Comparison of ENCODE assay signal across 17 cellular contexts in the genomic region with DNA sequence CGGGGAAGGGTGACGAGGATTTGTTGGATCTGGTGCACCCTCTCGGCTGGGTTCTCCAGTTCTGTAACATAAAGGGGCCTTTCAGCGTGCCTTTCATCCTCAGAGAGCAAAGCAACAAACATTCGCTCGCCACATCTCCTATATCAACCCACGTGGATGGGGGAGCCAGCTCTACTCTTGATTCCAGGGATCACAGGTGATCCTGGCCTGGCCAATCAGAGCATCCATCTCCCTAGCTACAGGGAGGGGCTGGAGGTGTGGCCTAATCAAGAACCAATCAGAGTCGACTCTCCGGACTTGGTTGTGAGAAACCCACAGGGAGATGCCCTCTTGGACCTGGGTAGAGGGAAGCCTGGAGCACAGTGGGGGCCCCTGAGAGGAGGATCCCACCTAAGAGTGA. TPM values are rescaled to one million over a fixed set of nuclear protein-coding genes. Genes with fewer than 3 reads are reported as not detected.
DNase-seq lines count a peak whose midpoint lies in the region; ATAC-seq, FAIRE-seq and TF ChIP-seq lines count a peak whose summit lies in the region.
"Had no signal": no experiment of that assay in that cellular context is flagged by ENCODE, and none has a peak within 500 bp of the region (broad histone marks: within the 10 kb centered on the region; RNA-seq: fewer than 3 reads in every experiment).

No MANE protein-coding gene starts in this region.

- no peaks in the 10 kb centered on the region for H3K4me1 ChIP-seq in HepG2 (ENCODE audit: insufficient read depth, low read length)
- no peaks in the 10 kb centered on the region for H3K4me1 ChIP-seq in right lobe of liver
- H3K4me1 ChIP-seq in rectal smooth muscle tissue (ENCODE audit: control insufficient read depth, insufficient read depth, low read length), result no peaks in the 10 kb centered on the region
- no peaks in the 10 kb centered on the region for H3K4me1 ChIP-seq in colonic mucosa
- H3K4me1 ChIP-seq: A549 had no signal

- no TSS peak for BruUV-seq in HepG2 (replicated peaks; lab: Mats Ljungman, UMichigan)

- FAIRE-seq in HepG2 (lab: Jason Lieb, UNC), result no peak
- peak; percentile 62 for FAIRE-seq in bronchial epithelial cell (lab: Jason Lieb, UNC)
- FAIRE-seq: A549 had no signal

- no peak overlapping the region for H3K4me2 ChIP-seq in HepG2 (ENCODE audit: low read depth, low read length)
- H3K4me2 ChIP-seq: A549, KMS-11 had no signal

- no peak overlapping the region for H3K9ac ChIP-seq in HepG2 (ENCODE audit: insufficient read depth, low read depth, low read length)
- H3K9ac ChIP-seq in rectal smooth muscle tissue (ENCODE audit: low read length), result no peak overlapping the region
- no peak overlapping the region for H3K9ac ChIP-seq in colonic mucosa (ENCODE audit: low read depth in 2 of 2, low read length in 2 of 2)
- H3K9ac ChIP-seq: GM23248, KMS-11 had no signal

- no peak overlapping the region for H2AFZ ChIP-seq in HepG2 (ENCODE audit: low read length)
- H2AFZ ChIP-seq: GM23248 had no signal

- no peaks in the 10 kb centered on the region for H3K79me2 ChIP-seq in HepG2 (ENCODE audit: insufficient read depth, low read length)

- no peaks in the 10 kb centered on the region for H4K20me1 ChIP-seq in HepG2 (ENCODE audit: insufficient read depth, low read length)

- H3K36me3 ChIP-seq in HepG2 (replicated peaks in 1 of 2; ENCODE audit: control insufficient read depth in 1 of 2, insufficient read depth in 2 of 2, low read length in 2 of 2) (no peaks in the 10 kb centered on the region), right lobe of liver (no peaks in the 10 kb centered on the region), bronchial epithelial cell (ENCODE audit: control insufficient read depth, insufficient read depth, low read length) (peaks cover 18% of the 10 kb centered on the region), rectal smooth muscle tissue (ENCODE audit: control insufficient read depth, insufficient read depth, low read length) (no peaks in the 10 kb centered on the region), colonic mucosa (no peaks in the 10 kb centered on the region)

- no peaks in the 10 kb centered on the region for H3K36me3 Mint-ChIP-seq in CD14-positive monocyte
- H3K36me3 Mint-ChIP-seq: CD8-positive, alpha-beta T cell had no signal

- no peaks in the 10 kb centered on the region for H3K9me3 ChIP-seq in HepG2 (ENCODE audit: low read length)
- H3K9me3 ChIP-seq in right lobe of liver, result no peaks in the 10 kb centered on the region
- H3K9me3 ChIP-seq in colonic mucosa, result no peaks in the 10 kb centered on the region
- H3K9me3 ChIP-seq: A549 had no signal

- no peak overlapping the region for H3K27ac Mint-ChIP-seq in CD14-positive monocyte
- H3K27ac Mint-ChIP-seq: CD8-positive, alpha-beta T cell had no signal

- TF ChIP-seq EP300 in HepG2 (IDR thresholded peaks at IDR 0.05; ENCODE audit: low read depth in 2 of 2, low read length in 2 of 2) (no peak), HepG2 (CRISPR knock-in tag; IDR thresholded peaks at IDR 0.05; ENCODE audit: borderline replicate concordance) (no peak)

- TF ChIP-seq RAD21 in HepG2 (CRISPR knock-in tag; IDR thresholded peaks at IDR 0.05), result no peak

- H3K4me3 ChIP-seq in HepG2 (replicated peaks in 1 of 3; ENCODE audit: insufficient read depth in 1 of 3, low read depth in 2 of 3, low read length in 3 of 3), result no peak overlapping the region
- no peak overlapping the region for H3K4me3 ChIP-seq in right lobe of liver
- H3K4me3 ChIP-seq in bronchial epithelial cell (ENCODE audit: low read depth, low read length), result no peak overlapping the region
- H3K4me3 ChIP-seq in rectal smooth muscle tissue (ENCODE audit: low read length), result no peak overlapping the region
- no peak overlapping the region for H3K4me3 ChIP-seq in colonic mucosa
- H3K4me3 ChIP-seq: A549, GM23248 had no signal

- no peak for TF ChIP-seq POLR2A in HepG2 (IDR thresholded peaks at IDR 0.05; ENCODE audit: insufficient read depth in 1 of 2, low read depth in 2 of 2, low read length in 2 of 2)
- TF ChIP-seq POLR2A in right lobe of liver (IDR thresholded peaks at IDR 0.05), result no peak

- no peaks in the 10 kb centered on the region for H3K4me1 Mint-ChIP-seq in CD14-positive monocyte

- CTCF ChIA-PET in HepG2 (lab: Yijun Ruan, JAX; ENCODE audit: low intra/inter-chr PET ratio, low total read pairs), result no interaction called here

- no peak for DNase-seq in HepG2 (ENCODE audit: low spot score)
- DNase-seq in right lobe of liver, result no peak
- DNase-seq in bronchial epithelial cell (ENCODE audit: low read depth), result no peak
- no peak for DNase-seq in CD14-positive monocyte (ENCODE audit: low spot score)
- DNase-seq in colonic mucosa, result no peak
- DNase-seq: AML-193; Calu3; CD8-positive, alpha-beta T cell; DMS79 treated with DMSO at 0.1 percent for 48 hours; GF-D8 had no signal

- POLR2A ChIA-PET in HepG2 (lab: Yijun Ruan, JAX), result no interaction called here

- no peak overlapping the region for H3K27ac ChIP-seq in HepG2 (ENCODE audit: extremely low read length, insufficient read depth, low read length)
- no peak overlapping the region for H3K27ac ChIP-seq in right lobe of liver
- peak overlapping the region; percentile 6 for H3K27ac ChIP-seq in rectal smooth muscle tissue (ENCODE audit: low read depth, low read length)
- no peak overlapping the region for H3K27ac ChIP-seq in colonic mucosa
- H3K27ac ChIP-seq: 22Rv1, A549, C4-2B, GM23248, KMS-11 had no signal

- H3K27me3 ChIP-seq in HepG2 (ENCODE audit: control insufficient read depth in 1 of 2, insufficient read depth in 2 of 2, low read length in 2 of 2), result 0 out of 5 replicates have a peak, but pooled peaks cover 0 to 3% of the 10 kb centered on the region in 2 experiments
- H3K27me3 ChIP-seq in right lobe of liver, result no peaks in the 10 kb centered on the region
- H3K27me3 ChIP-seq in bronchial epithelial cell (ENCODE audit: control insufficient read depth, insufficient read depth, low read length), result no peaks in the 10 kb centered on the region
- H3K27me3 ChIP-seq in rectal smooth muscle tissue (ENCODE audit: control insufficient read depth, insufficient read depth, low read length), result no peaks in the 10 kb centered on the region
- H3K27me3 ChIP-seq in colonic mucosa, result no peaks in the 10 kb centered on the region

- H3K9me3 Mint-ChIP-seq in CD14-positive monocyte, result no peaks in the 10 kb centered on the region
- H3K9me3 Mint-ChIP-seq: CD8-positive, alpha-beta T cell had no signal

- TF ChIP-seq CTCF in HepG2 (CRISPR knock-in tag; IDR thresholded peaks at IDR 0.05), result no peak
- TF ChIP-seq CTCF in right lobe of liver (IDR thresholded peaks at IDR 0.05), result no peak
- TF ChIP-seq CTCF in bronchial epithelial cell (IDR thresholded peaks at IDR 0.05; ENCODE audit: insufficient read depth, low read length, severe bottlenecking), result no peak
- TF ChIP-seq CTCF in CD14-positive monocyte (IDR thresholded peaks at IDR 0.05), result no peak
- no peak for TF ChIP-seq CTCF in colonic mucosa (IDR thresholded peaks at IDR 0.05)

- in situ Hi-C loops in HepG2 (cut with HindIII; ENCODE audit: extremely low pct_ligation_motif_present, low pct_unique_long_range_greater_than_20kb), result no loop called here

- 71% methylated on average over 9 of the region's 9 CpGs for WGBS in HepG2 (ENCODE audit: low lambda C conversion rate)
- WGBS in right lobe of liver (ENCODE audit: insufficient coverage, low coverage, low lambda C conversion rate, missing lambda C conversion rate), result 80% methylated on average over 4 of the region's 9 CpGs

- no peak overlapping the region for H3K4me3 Mint-ChIP-seq in CD14-positive monocyte
- H3K4me3 Mint-ChIP-seq: CD8-positive, alpha-beta T cell had no signal

- H3K27me3 Mint-ChIP-seq in CD14-positive monocyte (ENCODE audit: low read depth in 3 of 3), result peaks cover 0 to 1% (median 0%) of the 10 kb centered on the region in 3 donors

- intact Hi-C loops in HepG2 (cut with micrococcal nuclease; ENCODE audit: unreplicated experiment), result no loop called here
- intact Hi-C loops in right lobe of liver (cut with DNase I), result no loop called here
- intact Hi-C loops in CD14-positive monocyte (cut with micrococcal nuclease), result no loop called here
- intact Hi-C loops in colonic mucosa (cut with DNase I), result no loop called here

- ATAC-seq in HepG2 (peak; percentile 24; the same call in 2 of the 3 replicates), right lobe of liver (no peak), SK-N-SH treated with all-trans-retinoic acid at 6 μM for 48 hours (no peak)
- ATAC-seq: CD8-positive, alpha-beta T cell had no signal

TF ChIP-seq in HepG2, 621 proteins besides CTCF, POLR2A, EP300 and RAD21 (continues in another document):
- TF ChIP-seq ZNF44 (CRISPR knock-in tag; IDR thresholded peaks at IDR 0.05) (no peak), ZNF264 (CRISPR knock-in tag; IDR thresholded peaks at IDR 0.05) (no peak)

RNA-seq across cellular contexts. Expression of a gene that starts 50.5 kb away (rescaled TPM):
- total RNA-seq in HepG2 (2016; rRNA removed; fragmentation: Illumina TruSeq; extraction: Trizol), result 20.7 and 26.5 TPM in 2 replicates
- total RNA-seq in HepG2 (2016; cell fraction: cytosol; rRNA removed; fragmentation: Illumina TruSeq; extraction: Trizol; ENCODE audit: low read depth), result 18.0 and 20.8 TPM in 2 replicates
- 18.8 and 31.8 TPM in 2 replicates for total RNA-seq in HepG2 (2016; cell fraction: insoluble cytoplasmic fraction; rRNA removed; fragmentation: Illumina TruSeq; extraction: Trizol)
- total RNA-seq in HepG2 (2016; cell fraction: membrane; rRNA removed; fragmentation: Illumina TruSeq; extraction: Trizol), result 10.2 and 13.1 TPM in 2 replicates
- 40.2 and 44.1 TPM in 2 replicates for total RNA-seq in HepG2 (2016; cell fraction: nucleus; rRNA removed; fragmentation: Illumina TruSeq; extraction: Trizol)
- 3.0 and 5.9 TPM in 2 replicates for polyA plus RNA-seq in HepG2 (2011; rRNA removed)
- polyA plus RNA-seq in HepG2 (2011; cell fraction: cytosol; rRNA removed), result 2.4 and 3.3 TPM in 2 replicates
- polyA plus RNA-seq in HepG2 (2011; cell fraction: nucleus; rRNA removed), result 6.9 and 7.4 TPM in 2 replicates
- 2.4 and 5.5 TPM in 2 replicates for polyA plus RNA-seq in HepG2 (2012)
- 1.1 and 1.3 TPM in 2 replicates for polyA plus RNA-seq in HepG2 (2016; cell fraction: cytosol; fragmentation: Illumina TruSeq; extraction: Trizol; ENCODE audit: low read depth)
- polyA plus RNA-seq in HepG2 (2016; cell fraction: insoluble cytoplasmic fraction; fragmentation: Illumina TruSeq; extraction: Trizol; ENCODE audit: low read depth), result 18.1 and 20.3 TPM in 2 replicates
- 2.3 and 3.2 TPM in 2 replicates for polyA plus RNA-seq in HepG2 (2016; cell fraction: membrane; fragmentation: Illumina TruSeq; extraction: Trizol; ENCODE audit: low read depth)
- 17.9 and 19.5 TPM in 2 replicates for polyA plus RNA-seq in HepG2 (2016; cell fraction: nucleus; fragmentation: Illumina TruSeq; extraction: Trizol; ENCODE audit: insufficient read depth, low read depth)
- polyA minus RNA-seq in HepG2 (2011; rRNA and poly(A)+ RNA removed; ENCODE audit: low replicate concordance), result 4.5 and 16.4 TPM in 2 replicates
- 4.0 and 5.3 TPM in 2 replicates for polyA minus RNA-seq in HepG2 (2011; cell fraction: cytosol; rRNA and poly(A)+ RNA removed)
- polyA minus RNA-seq in HepG2 (2011; cell fraction: nucleus; rRNA and poly(A)+ RNA removed), result 18.5 and 34.0 TPM in 2 replicates
- 1 to 10 TPM; 1.9 to 5.1 (median 4.3) TPM for total RNA-seq in right lobe of liver
- total RNA-seq in bronchial epithelial cell, result 3.9 and 5.0 TPM in 2 replicates
- polyA plus RNA-seq in CD14-positive monocyte, result 1 to 10 TPM; 5.1 to 6.9 TPM
- 10 to 100 TPM; 12.2 to 25.9 TPM for total RNA-seq in colonic mucosa
